ENCODE assay signal across 8 cellular contexts in genomic region chr10:125895130-125896087, GRCh38. TPM values are rescaled to one million over a fixed set of nuclear protein-coding genes. Genes with fewer than 3 reads are reported as not detected.
A peak's percentile ranks its signal among the peaks of the same experiment; 100 is the strongest.
DNase-seq lines count a peak whose midpoint lies in the region; ATAC-seq and TF ChIP-seq lines count a peak whose summit lies in the region.
"Not testable (repeated sequence)": the region's sequence is repeated elsewhere in the genome, so short reads cannot be mapped to it uniquely, and the experiment has no call there.

No MANE protein-coding gene starts in this region.

- H3K27me3 Mint-ChIP-seq in activated naive CD4-positive, alpha-beta T cell treated with anti-CD3 and anti-CD28 coated beads, Interleukin-2, amount 50 U/mL, for 24 hours: not testable (repeated sequence)
- H3K27me3 Mint-ChIP-seq in naive thymus-derived CD4-positive, alpha-beta T cell: peaks cover 0 to 30% (median 4%) of the 10 kb centered on the region in 5 donors

- not testable (repeated sequence) for H3K27ac ChIP-seq in SU-DHL-6 (ENCODE audit: low read depth, low read length)
- H3K27ac ChIP-seq in naive thymus-derived CD4-positive, alpha-beta T cell (ENCODE audit: low read depth, low read length): peak overlapping the region; percentile 29

- H3K9me2 ChIP-seq in SU-DHL-6 (replicated peaks; ENCODE audit: insufficient read depth, low read length): not testable (repeated sequence)

- H3K9me3 ChIP-seq in SU-DHL-6 (ENCODE audit: insufficient read depth, low read length); naive thymus-derived CD4-positive, alpha-beta T cell (ENCODE audit: control insufficient read depth in 2 of 3, low read length in 3 of 3): not testable (repeated sequence)

- H3K9ac ChIP-seq in SU-DHL-6 (ENCODE audit: low read length): peak overlapping the region; percentile 44

- H4K20me1 ChIP-seq in SU-DHL-6 (ENCODE audit: low read depth, low read length): not testable (repeated sequence)

- H3K4me1 ChIP-seq in naive thymus-derived CD4-positive, alpha-beta T cell (ENCODE audit: control insufficient read depth in 2 of 2, insufficient read depth in 2 of 2, low read length in 2 of 2): not testable (repeated sequence)

- not testable (repeated sequence) for H3K36me3 ChIP-seq in SU-DHL-6 (ENCODE audit: low read length); naive thymus-derived CD4-positive, alpha-beta T cell (ENCODE audit: control insufficient read depth in 2 of 3, insufficient read depth in 3 of 3, low read length in 3 of 3)

- H3K27ac Mint-ChIP-seq in activated naive CD4-positive, alpha-beta T cell treated with anti-CD3 and anti-CD28 coated beads, Interleukin-2, amount 50 U/mL, for 24 hours: peak overlapping the region; percentile 82
- peak overlapping the region; percentile 73 to 93 (median 90) for H3K27ac Mint-ChIP-seq in naive thymus-derived CD4-positive, alpha-beta T cell

- not testable (repeated sequence) for H3K9me3 Mint-ChIP-seq in activated naive CD4-positive, alpha-beta T cell treated with anti-CD3 and anti-CD28 coated beads, Interleukin-2, amount 50 U/mL, for 24 hours; naive thymus-derived CD4-positive, alpha-beta T cell

- ATAC-seq in GM21576 (IDR thresholded peaks at IDR 0.05; ENCODE audit: unreplicated experiment): peak; percentile 49
- peak; percentile 68 for ATAC-seq in naive thymus-derived CD4-positive, alpha-beta T cell

- POLR2A ChIA-PET in naive thymus-derived CD4-positive, alpha-beta T cell (lab: Charles Lee): not testable (repeated sequence)

- H3F3A ChIP-seq in SU-DHL-6 (ENCODE audit: insufficient read depth): not testable (repeated sequence)

- peak overlapping the region; percentile 74 for H2AFZ ChIP-seq in SU-DHL-6 (ENCODE audit: low read depth, low read length, severe bottlenecking)

- H3K27me3 ChIP-seq in SU-DHL-6 (ENCODE audit: low read length); naive thymus-derived CD4-positive, alpha-beta T cell (ENCODE audit: control insufficient read depth in 2 of 2, insufficient read depth in 2 of 2, low read length in 2 of 2): not testable (repeated sequence)

- TF ChIP-seq CTCF in SU-DHL-6 (IDR thresholded peaks at IDR 0.05; ENCODE audit: insufficient read depth, low read length, poor library complexity, severe bottlenecking): not testable (repeated sequence)

- not testable (repeated sequence) for H3K79me2 ChIP-seq in SU-DHL-6 (ENCODE audit: insufficient read depth, low read length)

- CTCF ChIA-PET in naive thymus-derived CD4-positive, alpha-beta T cell (lab: Charles Lee): not testable (repeated sequence)

- H3K4me1 Mint-ChIP-seq in activated naive CD4-positive, alpha-beta T cell treated with anti-CD3 and anti-CD28 coated beads, Interleukin-2, amount 50 U/mL, for 24 hours: peaks cover 21% of the 10 kb centered on the region
- H3K4me1 Mint-ChIP-seq in naive thymus-derived CD4-positive, alpha-beta T cell: peaks cover 11 to 27% (median 20%) of the 10 kb centered on the region in 7 donors

- peak overlapping the region; percentile 52 for H3K4me2 ChIP-seq in SU-DHL-6 (ENCODE audit: low read depth, low read length, poor library complexity, severe bottlenecking)

- intact Hi-C loops in naive thymus-derived CD4-positive, alpha-beta T cell (cut with micrococcal nuclease): loop anchor here (1.0 kb wide), 2 partner anchors 72 to 176 kb away; partner anchors contain the start of genes BCCIP (in 2 of the 2), EDRF1 (in 2 of the 2) and UROS (in 2 of the 2)

- peak overlapping the region; percentile 93 for H3K4me3 Mint-ChIP-seq in activated naive CD4-positive, alpha-beta T cell treated with anti-CD3 and anti-CD28 coated beads, Interleukin-2, amount 50 U/mL, for 24 hours
- peak overlapping the region; percentile 81 to 97 (median 92) for H3K4me3 Mint-ChIP-seq in naive thymus-derived CD4-positive, alpha-beta T cell

- DNase-seq in DMS 273 (lab: John Stamatoyannopoulos, UW; ENCODE audit: unreplicated experiment) (peak; percentile 69), HT-29 (ENCODE audit: low spot score) (peak; percentile 60), foreskin melanocyte (peak; percentile 51)
- DNase-seq in naive thymus-derived CD4-positive, alpha-beta T cell: peak; percentile 13 to 53 (median 39)
- peak; percentile 5 to 7 for DNase-seq in stimulated activated CD8-positive, alpha-beta memory T cell treated with anti-CD3 and anti-CD28 coated beads, Interleukin-7, amount 100 ng/mL, for 4 hours (ENCODE audit: low read depth in 2 of 2)

- H3K36me3 Mint-ChIP-seq in activated naive CD4-positive, alpha-beta T cell treated with anti-CD3 and anti-CD28 coated beads, Interleukin-2, amount 50 U/mL, for 24 hours; naive thymus-derived CD4-positive, alpha-beta T cell: not testable (repeated sequence)

- peak overlapping the region; percentile 50 for H3K4me3 ChIP-seq in SU-DHL-6 (ENCODE audit: insufficient read depth, low read length, poor library complexity, severe bottlenecking)
- H3K4me3 ChIP-seq in naive thymus-derived CD4-positive, alpha-beta T cell (ENCODE audit: low read length): peak overlapping the region; percentile 55

RNA-seq across cellular contexts. Expression of gene FANK1, which starts 1.0 kb away (rescaled TPM):
- total RNA-seq in HT-29 (2014; rRNA removed; shearing (Covaris generic)): 1.6 and 4.0 TPM in 2 replicates
- total RNA-seq in naive thymus-derived CD4-positive, alpha-beta T cell: under 1 TPM in 3 of 5 experiments, not detected in 2; 0.35 to 0.67 (median 0.37) TPM
- not detected for polyA plus RNA-seq in naive thymus-derived CD4-positive, alpha-beta T cell

RNA-seq across cellular contexts. Expression of gene DHX32, which starts 14.3 kb away (rescaled TPM):
- total RNA-seq in HT-29 (2014; rRNA removed; shearing (Covaris generic)): 26.6 and 29.1 TPM in 2 replicates
- total RNA-seq in naive thymus-derived CD4-positive, alpha-beta T cell: 10 to 100 TPM in 3 of 5 experiments, 1 to 10 TPM in 2; 9.3 to 13.5 (median 10.8) TPM
- 10 to 100 TPM; 11.3 to 11.8 TPM for polyA plus RNA-seq in naive thymus-derived CD4-positive, alpha-beta T cell

Comparison
In these comparisons a context has a peak if more than half of its experiments do, and no peak if none do; other contexts are left out.
1. DNase-seq: peak in every context shown above with its lines; median percentile 69 in DMS 273; 60 in HT-29; 51 in foreskin melanocyte; 39 in naive thymus-derived CD4-positive, alpha-beta T cell; 6 in stimulated activated CD8-positive, alpha-beta memory T cell treated with anti-CD3 and anti-CD28 coated beads, Interleukin-7, amount 100 ng/mL, for 4 hours.